14 cellular contexts compared by ENCODE assay signal in genomic region chr11:129440028-129440630, GRCh38.
DNase-seq lines count a peak whose midpoint lies in the region; ATAC-seq and TF ChIP-seq lines count a peak whose summit lies in the region.
"Had no signal": no experiment of that assay in that cellular context is flagged by ENCODE, and none has a peak within 500 bp of the region (broad histone marks: within the 10 kb centered on the region; RNA-seq: fewer than 3 reads in every experiment).

No MANE protein-coding gene starts in this region.

- no peaks in the 10 kb centered on the region for H3K9me3 Mint-ChIP-seq in Caco-2 (ENCODE audit: unreplicated experiment)
- no peaks in the 10 kb centered on the region for H3K9me3 Mint-ChIP-seq in activated T-helper 17 cell treated with anti-CD3 and anti-CD28 coated beads, Interleukin-2, amount 50 U/mL, for 72 hours
- H3K9me3 Mint-ChIP-seq: activated naive CD8-positive, alpha-beta T cell treated with anti-CD3 and anti-CD28 coated beads, Interleukin-2, amount 10 ng/mL, durations not matched to agents 7 days and 5 days had no signal

- H3F3A ChIP-seq in SK-N-SH (replicated peaks; ENCODE audit: insufficient read depth) = no peaks in the 10 kb centered on the region

- DNase-seq in Caco-2 (peak; percentile 65 to 66), kidney tubule cell (ENCODE audit: low spot score) (peak; percentile 99), NCI-H2171 treated with DMSO at 0.1 percent for 48 hours (lab: John Stamatoyannopoulos, UW) (no peak), SK-N-SH (no peak), inferior parietal cortex (ENCODE audit: extremely low spot score) (no peak)
- DNase-seq: activated CD4-positive, alpha-beta T cell treated with anti-CD3 and anti-CD28 coated beads for 1 hour; activated naive CD8-positive, alpha-beta T cell treated with anti-CD3 and anti-CD28 coated beads, Interleukin-2, amount 10 ng/mL, durations not matched to agents 7 days and 5 days; dermis blood vessel endothelial cell; naive B cell; SHP77 treated with DMSO at 0.1 percent for 48 hours had no signal

- H3K27me3 ChIP-seq in Caco-2 (replicated peaks; ENCODE audit: control insufficient read depth, insufficient read depth, low read length) = no peaks in the 10 kb centered on the region
- peaks cover 19% of the 10 kb centered on the region; the same call in 1 of the 2 replicates for H3K27me3 ChIP-seq in SK-N-SH (ENCODE audit: insufficient read depth)
- H3K27me3 ChIP-seq: BLaER1 had no signal

- no peak overlapping the region for H2AFZ ChIP-seq in SK-N-SH (ENCODE audit: low read depth)

- no TSS peak for BruUV-seq in Caco-2 (replicated peaks; lab: Mats Ljungman, UMichigan)

- H3K36me3 ChIP-seq in Caco-2 (ENCODE audit: control insufficient read depth, insufficient read depth, low read length) (no peaks in the 10 kb centered on the region), HEK293 (ENCODE audit: control insufficient read depth in 2 of 2, insufficient read depth in 1 of 2, low read length in 2 of 2) (no peaks in the 10 kb centered on the region; a peak in 1 of 3 replicates), SK-N-SH (replicated peaks in 1 of 2; ENCODE audit: control insufficient read depth in 1 of 2, insufficient read depth in 2 of 2, low read length in 1 of 2) (no peaks in the 10 kb centered on the region)
- H3K36me3 ChIP-seq: BLaER1 had no signal

- TF ChIP-seq CTCF in Caco-2 (IDR thresholded peaks at IDR 0.05; ENCODE audit: insufficient read depth in 1 of 2, low read depth in 1 of 2, low read length in 1 of 2, severe bottlenecking in 1 of 2, unreplicated experiment in 1 of 2) (no peak), HEK293 (tag by site-specific recombination; IDR thresholded peaks at IDR 0.05) (no peak), SK-N-SH (IDR thresholded peaks at IDR 0.05) (no peak)

- peaks cover 29% of the 10 kb centered on the region for H3K4me1 Mint-ChIP-seq in Caco-2 (ENCODE audit: low read depth, unreplicated experiment)
- H3K4me1 Mint-ChIP-seq in activated T-helper 17 cell treated with anti-CD3 and anti-CD28 coated beads, Interleukin-2, amount 50 U/mL, for 72 hours = no peaks in the 10 kb centered on the region
- H3K4me1 Mint-ChIP-seq: activated naive CD8-positive, alpha-beta T cell treated with anti-CD3 and anti-CD28 coated beads, Interleukin-2, amount 10 ng/mL, durations not matched to agents 7 days and 5 days had no signal

- H3K9me3 ChIP-seq in Caco-2 (no peaks in the 10 kb centered on the region), HEK293 (ENCODE audit: control insufficient read depth, insufficient read depth, low read depth, low read length) (no peaks in the 10 kb centered on the region), SK-N-SH (no peaks in the 10 kb centered on the region)
- H3K9me3 ChIP-seq: BLaER1 had no signal

- no peak for TF ChIP-seq EP300 in SK-N-SH (IDR thresholded peaks at IDR 0.05; ENCODE audit: borderline replicate concordance in 1 of 2, low read depth in 1 of 2, low read length in 1 of 2)

- H3K4me3 ChIP-seq in Caco-2 (ENCODE audit: low read depth, low read length) (no peak overlapping the region), HEK293 (ENCODE audit: low read depth, low read length) (no peak overlapping the region), SK-N-SH (ENCODE audit: low read depth in 2 of 2, low read length in 1 of 2) (no peak overlapping the region)
- H3K4me3 ChIP-seq: BLaER1 had no signal

- intact Hi-C loops in Caco-2 (cut with micrococcal nuclease; ENCODE audit: unreplicated experiment) = loop anchor here (1.0 to 2.0 kb wide), 3 partner anchors 12 to 19 kb away; no protein-coding TSS in a partner anchor

- POLR2A ChIA-PET in Caco-2 (lab: Charles Lee) = no interaction called here
- POLR2A ChIA-PET in HEK293 (lab: Yijun Ruan, JAX) = interaction anchor here (1.0 kb wide), 1 partner anchor 562 kb away, joined by 5 read pairs; the partner anchor contains the start of gene PRDM10
- POLR2A ChIA-PET in SK-N-SH (lab: Yijun Ruan, JAX) = no interaction called here

- no peak overlapping the region for H3K4me2 ChIP-seq in SK-N-SH
- H3K4me2 ChIP-seq: BLaER1 had no signal

- CTCF ChIA-PET in Caco-2 (lab: Charles Lee) (interaction anchor here (0.8 to 1.8 kb wide), 5 partner anchors 13 to 255 kb away, joined by 3 to 5 read pairs (median 4); partner anchors contain the start of gene BARX2), HEK293 (lab: Yijun Ruan, JAX) (interaction anchor here (0.6 to 1.1 kb wide), 4 partner anchors 17 to 252 kb away, joined by 3 to 4 read pairs (median 3); no protein-coding TSS in a partner anchor), SK-N-SH (lab: Yijun Ruan, JAX) (no interaction called here)

- H3K9me2 ChIP-seq in SK-N-SH = no peaks in the 10 kb centered on the region

- no peaks in the 10 kb centered on the region for H3K79me2 ChIP-seq in SK-N-SH (ENCODE audit: insufficient read depth)

- H3K27me3 Mint-ChIP-seq in Caco-2 (ENCODE audit: insufficient read depth, unreplicated experiment) = no peaks in the 10 kb centered on the region
- peaks cover 10% of the 10 kb centered on the region for H3K27me3 Mint-ChIP-seq in activated T-helper 17 cell treated with anti-CD3 and anti-CD28 coated beads, Interleukin-2, amount 50 U/mL, for 72 hours

- no peak overlapping the region for H3K4me3 Mint-ChIP-seq in Caco-2 (ENCODE audit: unreplicated experiment)
- H3K4me3 Mint-ChIP-seq in activated T-helper 17 cell treated with anti-CD3 and anti-CD28 coated beads, Interleukin-2, amount 50 U/mL, for 72 hours = no peak overlapping the region
- H3K4me3 Mint-ChIP-seq: activated naive CD8-positive, alpha-beta T cell treated with anti-CD3 and anti-CD28 coated beads, Interleukin-2, amount 10 ng/mL, durations not matched to agents 7 days and 5 days had no signal

- peak; percentile 42 for ATAC-seq in activated T-helper 17 cell treated with anti-CD3 and anti-CD28 coated beads, Interleukin-2, amount 50 U/mL, for 72 hours (replicated peaks)
- ATAC-seq in GM19397 (IDR thresholded peaks at IDR 0.05; ENCODE audit: unreplicated experiment) = no peak

- no peaks in the 10 kb centered on the region for H3K36me3 Mint-ChIP-seq in Caco-2 (ENCODE audit: insufficient read depth, unreplicated experiment)
- no peaks in the 10 kb centered on the region for H3K36me3 Mint-ChIP-seq in activated T-helper 17 cell treated with anti-CD3 and anti-CD28 coated beads, Interleukin-2, amount 50 U/mL, for 72 hours (ENCODE audit: low read depth)
- H3K36me3 Mint-ChIP-seq: activated naive CD8-positive, alpha-beta T cell treated with anti-CD3 and anti-CD28 coated beads, Interleukin-2, amount 10 ng/mL, durations not matched to agents 7 days and 5 days; naive B cell had no signal

- peak overlapping the region; percentile 13 for H3K27ac Mint-ChIP-seq in Caco-2 (ENCODE audit: unreplicated experiment)
- no peak overlapping the region for H3K27ac Mint-ChIP-seq in activated T-helper 17 cell treated with anti-CD3 and anti-CD28 coated beads, Interleukin-2, amount 50 U/mL, for 72 hours
- H3K27ac Mint-ChIP-seq: activated naive CD8-positive, alpha-beta T cell treated with anti-CD3 and anti-CD28 coated beads, Interleukin-2, amount 10 ng/mL, durations not matched to agents 7 days and 5 days had no signal

- peaks cover 19% of the 10 kb centered on the region for H3K4me1 ChIP-seq in Caco-2
- H3K4me1 ChIP-seq in HEK293 (ENCODE audit: control insufficient read depth, insufficient read depth, low read length) = peaks cover 14% of the 10 kb centered on the region
- H3K4me1 ChIP-seq in SK-N-SH (ENCODE audit: control insufficient read depth in 1 of 2, insufficient read depth in 2 of 2, low read depth in 1 of 2, low read length in 1 of 2) = no peaks in the 10 kb centered on the region; a peak in 1 of 4 replicates

- H4K20me1 ChIP-seq in SK-N-SH (ENCODE audit: insufficient read depth) = no peaks in the 10 kb centered on the region
- H4K20me1 ChIP-seq: BLaER1 had no signal

- 18% methylated on average over 5 of the region's 8 CpGs for WGBS in SK-N-SH (ENCODE audit: low lambda C conversion rate)

- no peak for TF ChIP-seq RAD21 in SK-N-SH (IDR thresholded peaks at IDR 0.05; ENCODE audit: low read length)

- no peak overlapping the region for H3K9ac ChIP-seq in SK-N-SH
- H3K9ac ChIP-seq: BLaER1 had no signal

- H3K27ac ChIP-seq in HEK293 (ENCODE audit: extremely low read depth, low read depth, low read length) (peak overlapping the region; percentile 60), SK-N-SH (ENCODE audit: low read depth in 2 of 2, low read length in 1 of 2) (no peak overlapping the region)
- H3K27ac ChIP-seq: BLaER1 had no signal

TF ChIP-seq in HEK293, 187 proteins besides CTCF, POLR2A, EP300 and RAD21 (continues in another document):
- TF ChIP-seq ZBTB21 (tag by site-specific recombination; IDR thresholded peaks at IDR 0.05) (no peak), ZNF23 (tag by site-specific recombination; IDR thresholded peaks at IDR 0.05; ENCODE audit: borderline replicate concordance) (no peak), ZNF843 (tag by site-specific recombination; IDR thresholded peaks at IDR 0.05) (peak; percentile 32; the same call in 1 of the 2 replicates), ZNF341 (tag by site-specific recombination; IDR thresholded peaks at IDR 0.05; ENCODE audit: low read depth) (peak; percentile 56), ZNF155 (tag by site-specific recombination; IDR thresholded peaks at IDR 0.05) (no peak), ZNF837 (tag by site-specific recombination; IDR thresholded peaks at IDR 0.05) (no peak), ZNF2 (tag by site-specific recombination; IDR thresholded peaks at IDR 0.05) (no peak), ZNF239 (tag by site-specific recombination; IDR thresholded peaks at IDR 0.05) (no peak)

TF ChIP-seq in SK-N-SH, 30 proteins besides CTCF, POLR2A, EP300 and RAD21 (continues in another document):
- no peak for TF ChIP-seq JUND (IDR thresholded peaks at IDR 0.05)
- TF ChIP-seq YY1 (IDR thresholded peaks at IDR 0.05; ENCODE audit: low read depth) = no peak
- TF ChIP-seq RFX5 (IDR thresholded peaks at IDR 0.05; ENCODE audit: low read length) = no peak
- TF ChIP-seq FOXJ3 (CRISPR knock-in tag; IDR thresholded peaks at IDR 0.05) = no peak
- no peak for TF ChIP-seq PBX3 (IDR thresholded peaks at IDR 0.05)
- TF ChIP-seq USF2 (IDR thresholded peaks at IDR 0.05; ENCODE audit: borderline replicate concordance, low read depth, low read length) = no peak

Comparison
In these comparisons a context has a peak if more than half of its experiments do, and no peak if none do; other contexts are left out.
1. DNase-seq: peak in Caco-2 (2 of 2) and kidney tubule cell (single experiment); none in NCI-H2171 treated with DMSO at 0.1 percent for 48 hours (single experiment), SK-N-SH (single experiment) and inferior parietal cortex (single experiment).